Comparison of ENCODE assay signal across 9 cellular contexts in genomic region chr5:87400305-87400899, GRCh38. TPM values are rescaled to one million over a fixed set of nuclear protein-coding genes. Genes with fewer than 3 reads are reported as not detected.
DNase-seq lines count a peak whose midpoint lies in the region; ATAC-seq and TF ChIP-seq lines count a peak whose summit lies in the region.
"Had no signal": no experiment of that assay in that cellular context is flagged by ENCODE, and none has a peak within 500 bp of the region (broad histone marks: within the 10 kb centered on the region; RNA-seq: fewer than 3 reads in every experiment).

No MANE protein-coding gene starts in this region.

- no peaks in the 10 kb centered on the region for H3K27me3 Mint-ChIP-seq in CD8-positive, alpha-beta memory T cell
- H3K27me3 Mint-ChIP-seq in effector memory CD8-positive, alpha-beta T cell, result no peaks in the 10 kb centered on the region
- H3K27me3 Mint-ChIP-seq in nephron (ENCODE audit: low read depth), result no peaks in the 10 kb centered on the region
- no peaks in the 10 kb centered on the region for H3K27me3 Mint-ChIP-seq in activated T-cell treated with anti-CD3 and anti-CD28 coated beads, Interleukin-2, amount 50 U/mL, for 24 hours

- no peak overlapping the region for H3K4me3 ChIP-seq in CD8-positive, alpha-beta memory T cell (ENCODE audit: low read length)

- H3K4me3 Mint-ChIP-seq in CD8-positive, alpha-beta memory T cell, result no peak overlapping the region
- H3K4me3 Mint-ChIP-seq in effector memory CD8-positive, alpha-beta T cell, result no peak overlapping the region
- H3K4me3 Mint-ChIP-seq in nephron, result no peak overlapping the region
- H3K4me3 Mint-ChIP-seq in activated T-cell treated with anti-CD3 and anti-CD28 coated beads, Interleukin-2, amount 50 U/mL, for 24 hours, result no peak overlapping the region
- H3K4me3 Mint-ChIP-seq: T-helper 1 cell treated with Interleukin-12 subunit alpha and Interleukin-12 subunit beta and Interleukin-4 antibody, amounts not matched to agents 30 μg/mL and 1 μg/mL, for 36 hours had no signal

- POLR2A ChIA-PET in CD8-positive, alpha-beta memory T cell (lab: Charles Lee), result interaction anchor here (0.8 to 1.0 kb wide), 3 partner anchors 11 to 132 kb away, joined by 3 to 4 read pairs (median 3); partner anchors contain the start of gene RASA1

- no peaks in the 10 kb centered on the region for H3K9me3 Mint-ChIP-seq in CD8-positive, alpha-beta memory T cell
- H3K9me3 Mint-ChIP-seq in effector memory CD8-positive, alpha-beta T cell, result no peaks in the 10 kb centered on the region
- peaks cover 3% of the 10 kb centered on the region for H3K9me3 Mint-ChIP-seq in nephron
- no peaks in the 10 kb centered on the region for H3K9me3 Mint-ChIP-seq in activated T-cell treated with anti-CD3 and anti-CD28 coated beads, Interleukin-2, amount 50 U/mL, for 24 hours
- H3K9me3 Mint-ChIP-seq: T-helper 1 cell treated with Interleukin-12 subunit alpha and Interleukin-12 subunit beta and Interleukin-4 antibody, amounts not matched to agents 30 μg/mL and 1 μg/mL, for 36 hours had no signal

- peak in 2 of 5 donors; percentile 44 to 45 for DNase-seq in CD8-positive, alpha-beta memory T cell
- peak; percentile 55 for DNase-seq in OCI-M1 (lab: John Stamatoyannopoulos, UW)
- no peak for DNase-seq in effector memory CD8-positive, alpha-beta T cell
- DNase-seq in activated T-cell treated with anti-CD3 and anti-CD28 coated beads, Interleukin-2, amount 50 U/mL, for 24 hours, result no peak
- DNase-seq in stimulated activated CD4-positive, alpha-beta T cell treated with anti-CD3 and anti-CD28 coated beads, Interleukin-2, amount 100 ng/mL, for 24 hours, result no peak

- H3K27ac Mint-ChIP-seq in CD8-positive, alpha-beta memory T cell, result peak overlapping the region in 6 of 8 donors; percentile 5 to 58 (median 34)
- peak overlapping the region in 1 of 2 donors; percentile 71 for H3K27ac Mint-ChIP-seq in effector memory CD8-positive, alpha-beta T cell
- H3K27ac Mint-ChIP-seq in nephron, result no peak overlapping the region
- H3K27ac Mint-ChIP-seq in activated T-cell treated with anti-CD3 and anti-CD28 coated beads, Interleukin-2, amount 50 U/mL, for 24 hours, result no peak overlapping the region
- H3K27ac Mint-ChIP-seq: T-helper 1 cell treated with Interleukin-12 subunit alpha and Interleukin-12 subunit beta and Interleukin-4 antibody, amounts not matched to agents 30 μg/mL and 1 μg/mL, for 36 hours had no signal

- no peaks in the 10 kb centered on the region for H3K27me3 ChIP-seq in CD8-positive, alpha-beta memory T cell (ENCODE audit: insufficient read depth, low read length, poor library complexity, severe bottlenecking)

- CTCF ChIA-PET in CD8-positive, alpha-beta memory T cell (lab: Charles Lee), result interaction anchor here (0.7 to 2.6 kb wide), 16 partner anchors 8 to 432 kb away, joined by 3 to 7 read pairs (median 4); no protein-coding TSS in a partner anchor

- H3K4me1 Mint-ChIP-seq in CD8-positive, alpha-beta memory T cell, result peaks cover 31 to 59% (median 43%) of the 10 kb centered on the region in 3 donors
- H3K4me1 Mint-ChIP-seq in effector memory CD8-positive, alpha-beta T cell (ENCODE audit: low read depth in 2 of 2), result peaks cover 8 to 18% of the 10 kb centered on the region in 2 donors
- no peaks in the 10 kb centered on the region for H3K4me1 Mint-ChIP-seq in nephron
- H3K4me1 Mint-ChIP-seq in activated T-cell treated with anti-CD3 and anti-CD28 coated beads, Interleukin-2, amount 50 U/mL, for 24 hours (ENCODE audit: low read depth), result peaks cover 42% of the 10 kb centered on the region

- H3K4me1 ChIP-seq in CD8-positive, alpha-beta memory T cell (ENCODE audit: insufficient read depth, low read length), result peaks cover 10% of the 10 kb centered on the region

- peak; percentile 54 to 68 (median 54) for TF ChIP-seq CTCF in nephron (IDR thresholded peaks at IDR 0.05; ENCODE audit: unreplicated experiment in 3 of 3)

- ATAC-seq in GM19025 (IDR thresholded peaks at IDR 0.05; ENCODE audit: low read depth, unreplicated experiment) (peak; percentile 55), HG03280 (IDR thresholded peaks at IDR 0.05; ENCODE audit: unreplicated experiment) (peak; percentile 68)
- ATAC-seq in effector memory CD8-positive, alpha-beta T cell (replicated peaks), result peak; percentile 75

- peaks cover 27% of the 10 kb centered on the region for H3K36me3 ChIP-seq in CD8-positive, alpha-beta memory T cell (ENCODE audit: insufficient read depth, low read length)

- H3K27ac ChIP-seq in CD8-positive, alpha-beta memory T cell (ENCODE audit: low read depth, low read length), result no peak overlapping the region

- H3K9me3 ChIP-seq in CD8-positive, alpha-beta memory T cell (ENCODE audit: low read length), result no peaks in the 10 kb centered on the region

- H3K36me3 Mint-ChIP-seq in CD8-positive, alpha-beta memory T cell, result peaks cover 3 to 93% (median 10%) of the 10 kb centered on the region in 3 donors
- H3K36me3 Mint-ChIP-seq in effector memory CD8-positive, alpha-beta T cell (ENCODE audit: insufficient read depth), result peaks cover 93% of the 10 kb centered on the region
- H3K36me3 Mint-ChIP-seq in nephron (ENCODE audit: low read depth), result peaks cover 57% of the 10 kb centered on the region
- H3K36me3 Mint-ChIP-seq in activated T-cell treated with anti-CD3 and anti-CD28 coated beads, Interleukin-2, amount 50 U/mL, for 24 hours (ENCODE audit: low read depth), result peaks cover 97% of the 10 kb centered on the region

RNA-seq across cellular contexts. Expression of gene CCNH, which starts 12.3 kb away (rescaled TPM):
- 10 to 100 TPM; 51.4 to 57.5 TPM for total RNA-seq in CD8-positive, alpha-beta memory T cell
- 62.2 TPM for polyA plus RNA-seq in CD8-positive, alpha-beta memory T cell

Comparison
In these comparisons a context has a peak if more than half of its experiments do, and no peak if none do; other contexts are left out.
1. H3K27ac Mint-ChIP-seq: peak in CD8-positive, alpha-beta memory T cell (6 of 8); none in nephron (0 of 3) and activated T-cell treated with anti-CD3 and anti-CD28 coated beads, Interleukin-2, amount 50 U/mL, for 24 hours (single experiment).
2. Peak in every context shown above with its lines, with median percentiles within 50 percentile points of each other: ATAC-seq.